Comparison of ENCODE assay signal across 1 cellular context in genomic region chr4:89110986-89111832, GRCh38.
TF ChIP-seq lines count a peak whose summit lies in the region.

Gene TIGD2, plus strand, starts transcription at chr4:89111533. Its CDS starts 1,442 bp downstream, at chr4:89112975.

TF ChIP-seq in HEK293, 187 proteins besides CTCF, POLR2A, EP300 and RAD21 (continued from another document and continues in another):
- TF ChIP-seq, protein P1, sequence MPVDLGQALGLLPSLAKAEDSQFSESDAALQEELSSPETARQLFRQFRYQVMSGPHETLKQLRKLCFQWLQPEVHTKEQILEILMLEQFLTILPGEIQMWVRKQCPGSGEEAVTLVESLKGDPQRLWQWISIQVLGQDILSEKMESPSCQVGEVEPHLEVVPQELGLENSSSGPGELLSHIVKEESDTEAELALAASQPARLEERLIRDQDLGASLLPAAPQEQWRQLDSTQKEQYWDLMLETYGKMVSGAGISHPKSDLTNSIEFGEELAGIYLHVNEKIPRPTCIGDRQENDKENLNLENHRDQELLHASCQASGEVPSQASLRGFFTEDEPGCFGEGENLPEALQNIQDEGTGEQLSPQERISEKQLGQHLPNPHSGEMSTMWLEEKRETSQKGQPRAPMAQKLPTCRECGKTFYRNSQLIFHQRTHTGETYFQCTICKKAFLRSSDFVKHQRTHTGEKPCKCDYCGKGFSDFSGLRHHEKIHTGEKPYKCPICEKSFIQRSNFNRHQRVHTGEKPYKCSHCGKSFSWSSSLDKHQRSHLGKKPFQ (tag by site-specific recombination; IDR thresholded peaks at IDR 0.05) = no peak
- TF ChIP-seq ZSCAN23 (tag by site-specific recombination; IDR thresholded peaks at IDR 0.05) = no peak
- no peak for TF ChIP-seq ZFP3 (tag by site-specific recombination; IDR thresholded peaks at IDR 0.05; ENCODE audit: low read depth)
- no peak for TF ChIP-seq ZNF114 (tag by site-specific recombination; IDR thresholded peaks at IDR 0.05)
- no peak for TF ChIP-seq ZNF701 (tag by site-specific recombination; IDR thresholded peaks at IDR 0.05)
- TF ChIP-seq KLF10 (tag by site-specific recombination; IDR thresholded peaks at IDR 0.05) = peak; percentile 56; the same call in 1 of the 2 replicates
- no peak for TF ChIP-seq ZNF146 (tag by site-specific recombination; IDR thresholded peaks at IDR 0.05)
- TF ChIP-seq, protein P2, sequence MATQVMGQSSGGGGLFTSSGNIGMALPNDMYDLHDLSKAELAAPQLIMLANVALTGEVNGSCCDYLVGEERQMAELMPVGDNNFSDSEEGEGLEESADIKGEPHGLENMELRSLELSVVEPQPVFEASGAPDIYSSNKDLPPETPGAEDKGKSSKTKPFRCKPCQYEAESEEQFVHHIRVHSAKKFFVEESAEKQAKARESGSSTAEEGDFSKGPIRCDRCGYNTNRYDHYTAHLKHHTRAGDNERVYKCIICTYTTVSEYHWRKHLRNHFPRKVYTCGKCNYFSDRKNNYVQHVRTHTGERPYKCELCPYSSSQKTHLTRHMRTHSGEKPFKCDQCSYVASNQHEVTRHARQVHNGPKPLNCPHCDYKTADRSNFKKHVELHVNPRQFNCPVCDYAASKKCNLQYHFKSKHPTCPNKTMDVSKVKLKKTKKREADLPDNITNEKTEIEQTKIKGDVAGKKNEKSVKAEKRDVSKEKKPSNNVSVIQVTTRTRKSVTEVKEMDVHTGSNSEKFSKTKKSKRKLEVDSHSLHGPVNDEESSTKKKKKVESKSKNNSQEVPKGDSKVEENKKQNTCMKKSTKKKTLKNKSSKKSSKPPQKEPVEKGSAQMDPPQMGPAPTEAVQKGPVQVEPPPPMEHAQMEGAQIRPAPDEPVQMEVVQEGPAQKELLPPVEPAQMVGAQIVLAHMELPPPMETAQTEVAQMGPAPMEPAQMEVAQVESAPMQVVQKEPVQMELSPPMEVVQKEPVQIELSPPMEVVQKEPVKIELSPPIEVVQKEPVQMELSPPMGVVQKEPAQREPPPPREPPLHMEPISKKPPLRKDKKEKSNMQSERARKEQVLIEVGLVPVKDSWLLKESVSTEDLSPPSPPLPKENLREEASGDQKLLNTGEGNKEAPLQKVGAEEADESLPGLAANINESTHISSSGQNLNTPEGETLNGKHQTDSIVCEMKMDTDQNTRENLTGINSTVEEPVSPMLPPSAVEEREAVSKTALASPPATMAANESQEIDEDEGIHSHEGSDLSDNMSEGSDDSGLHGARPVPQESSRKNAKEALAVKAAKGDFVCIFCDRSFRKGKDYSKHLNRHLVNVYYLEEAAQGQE (tag by site-specific recombination; IDR thresholded peaks at IDR 0.05) = no peak
- TF ChIP-seq SETDB1 (IDR thresholded peaks at IDR 0.05; ENCODE audit: insufficient read length, low read length) = peak; percentile 35
- TF ChIP-seq ZNF677 (tag by site-specific recombination; IDR thresholded peaks at IDR 0.05) = no peak
- no peak for TF ChIP-seq ZNF223 (tag by site-specific recombination; IDR thresholded peaks at IDR 0.05)
- TF ChIP-seq, protein P3, sequence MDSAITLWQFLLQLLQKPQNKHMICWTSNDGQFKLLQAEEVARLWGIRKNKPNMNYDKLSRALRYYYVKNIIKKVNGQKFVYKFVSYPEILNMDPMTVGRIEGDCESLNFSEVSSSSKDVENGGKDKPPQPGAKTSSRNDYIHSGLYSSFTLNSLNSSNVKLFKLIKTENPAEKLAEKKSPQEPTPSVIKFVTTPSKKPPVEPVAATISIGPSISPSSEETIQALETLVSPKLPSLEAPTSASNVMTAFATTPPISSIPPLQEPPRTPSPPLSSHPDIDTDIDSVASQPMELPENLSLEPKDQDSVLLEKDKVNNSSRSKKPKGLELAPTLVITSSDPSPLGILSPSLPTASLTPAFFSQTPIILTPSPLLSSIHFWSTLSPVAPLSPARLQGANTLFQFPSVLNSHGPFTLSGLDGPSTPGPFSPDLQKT (IDR thresholded peaks at IDR 0.05; ENCODE audit: borderline replicate concordance, low read depth, low read length) = no peak
- TF ChIP-seq SALL2 (tag by site-specific recombination; IDR thresholded peaks at IDR 0.05; ENCODE audit: borderline replicate concordance) = no peak
- no peak for TF ChIP-seq ZNF10 (tag by site-specific recombination; IDR thresholded peaks at IDR 0.05)
- no peak for TF ChIP-seq BCL11A (tag by site-specific recombination; IDR thresholded peaks at IDR 0.05; ENCODE audit: low read depth)
- TF ChIP-seq FEZF1 (tag by site-specific recombination; IDR thresholded peaks at IDR 0.05) = no peak
- TF ChIP-seq ZNF704 (tag by site-specific recombination; IDR thresholded peaks at IDR 0.05) = no peak
- TF ChIP-seq PBX3 (CRISPR knock-in tag; IDR thresholded peaks at IDR 0.05) = peak; percentile 20; the same call in 1 of the 2 replicates
- no peak for TF ChIP-seq ZNF670 (tag by site-specific recombination; IDR thresholded peaks at IDR 0.05; ENCODE audit: low read depth)
- TF ChIP-seq ZNF501 (tag by site-specific recombination; IDR thresholded peaks at IDR 0.05) = peak; percentile 61; the same call in 1 of the 2 replicates
- no peak for TF ChIP-seq HOXD13 (CRISPR knock-in tag; IDR thresholded peaks at IDR 0.05; ENCODE audit: borderline replicate concordance)
- peak; percentile 44 for TF ChIP-seq KLF9 (tag by site-specific recombination; IDR thresholded peaks at IDR 0.05; ENCODE audit: low read depth)
- TF ChIP-seq KLF7 (tag by site-specific recombination; IDR thresholded peaks at IDR 0.05; ENCODE audit: borderline replicate concordance) = 0 out of 2 replicates have a peak, but pooled peaks have one; percentile 28
- TF ChIP-seq GLIS2 (tag by site-specific recombination; IDR thresholded peaks at IDR 0.05) = peak; percentile 88
- TF ChIP-seq ZNF274 (IDR thresholded peaks at IDR 0.05; ENCODE audit: low read length) = no peak
- TF ChIP-seq ZNF274 (tag by site-specific recombination; IDR thresholded peaks at IDR 0.05; ENCODE audit: borderline replicate concordance) = no peak
- no peak for TF ChIP-seq ZBTB44 (tag by site-specific recombination; IDR thresholded peaks at IDR 0.05)
- TF ChIP-seq ZNF211 (tag by site-specific recombination; IDR thresholded peaks at IDR 0.05; ENCODE audit: low read depth) = no peak
- TF ChIP-seq ZNF513 (tag by site-specific recombination; IDR thresholded peaks at IDR 0.05) = no peak
- TF ChIP-seq ZBTB21 (tag by site-specific recombination; IDR thresholded peaks at IDR 0.05) = no peak
- TF ChIP-seq ZFP41 (tag by site-specific recombination; IDR thresholded peaks at IDR 0.05; ENCODE audit: borderline replicate concordance) = no peak
- no peak for TF ChIP-seq MYNN (tag by site-specific recombination; IDR thresholded peaks at IDR 0.05; ENCODE audit: borderline replicate concordance)
- 0 out of 2 replicates have a peak, but pooled peaks have one; percentile 17 for TF ChIP-seq ZNF2 (tag by site-specific recombination; IDR thresholded peaks at IDR 0.05)
- TF ChIP-seq ZSCAN16 (tag by site-specific recombination; IDR thresholded peaks at IDR 0.05) = no peak
- TF ChIP-seq, protein P4, sequence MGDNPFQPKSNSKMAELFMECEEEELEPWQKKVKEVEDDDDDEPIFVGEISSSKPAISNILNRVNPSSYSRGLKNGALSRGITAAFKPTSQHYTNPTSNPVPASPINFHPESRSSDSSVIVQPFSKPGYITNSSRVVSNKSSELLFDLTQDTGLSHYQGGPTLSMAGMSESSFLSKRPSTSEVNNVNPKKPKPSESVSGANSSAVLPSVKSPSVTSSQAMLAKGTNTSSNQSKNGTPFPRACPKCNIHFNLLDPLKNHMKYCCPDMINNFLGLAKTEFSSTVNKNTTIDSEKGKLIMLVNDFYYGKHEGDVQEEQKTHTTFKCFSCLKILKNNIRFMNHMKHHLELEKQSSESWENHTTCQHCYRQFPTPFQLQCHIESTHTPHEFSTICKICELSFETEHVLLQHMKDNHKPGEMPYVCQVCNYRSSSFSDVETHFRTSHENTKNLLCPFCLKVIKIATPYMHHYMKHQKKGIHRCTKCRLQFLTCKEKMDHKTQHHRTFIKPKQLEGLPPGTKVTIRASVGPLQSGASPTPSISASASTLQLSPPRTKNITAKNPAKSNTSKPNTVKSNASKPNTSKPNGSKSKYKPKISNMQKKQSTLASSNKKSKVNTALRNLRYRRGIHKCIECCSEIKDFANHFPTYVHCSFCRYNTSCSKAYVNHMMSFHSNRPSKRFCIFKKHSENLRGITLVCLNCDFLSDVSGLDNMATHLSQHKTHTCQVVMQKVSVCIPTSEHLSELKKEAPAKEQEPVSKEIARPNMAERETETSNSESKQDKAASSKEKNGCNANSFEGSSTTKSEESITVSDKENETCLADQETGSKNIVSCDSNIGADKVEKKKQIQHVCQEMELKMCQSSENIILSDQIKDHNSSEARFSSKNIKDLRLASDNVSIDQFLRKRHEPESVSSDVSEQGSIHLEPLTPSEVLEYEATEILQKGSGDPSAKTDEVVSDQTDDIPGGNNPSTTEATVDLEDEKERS (tag by site-specific recombination; IDR thresholded peaks at IDR 0.05) = no peak
- no peak for TF ChIP-seq ZNF510 (tag by site-specific recombination; IDR thresholded peaks at IDR 0.05; ENCODE audit: insufficient replicate concordance)
- TF ChIP-seq ZNF549 (tag by site-specific recombination; IDR thresholded peaks at IDR 0.05) = no peak
- 0 out of 2 replicates have a peak, but pooled peaks have one; percentile 21 for TF ChIP-seq SP7 (tag by site-specific recombination; IDR thresholded peaks at IDR 0.05)
- no peak for TF ChIP-seq ZNF830 (tag by site-specific recombination; IDR thresholded peaks at IDR 0.05; ENCODE audit: low read depth)
- TF ChIP-seq ZNF560 (tag by site-specific recombination; IDR thresholded peaks at IDR 0.05; ENCODE audit: borderline replicate concordance) = no peak
- no peak for TF ChIP-seq ZNF600 (tag by site-specific recombination; IDR thresholded peaks at IDR 0.05)
- TF ChIP-seq OVOL3 (tag by site-specific recombination; IDR thresholded peaks at IDR 0.05) = no peak
